1 cellular context compared by ENCODE assay signal in genomic region chr20:44393608-44394519, GRCh38.
TF ChIP-seq lines count a peak whose summit lies in the region.

No MANE protein-coding gene starts in this region.

TF ChIP-seq in HepG2, 621 proteins besides CTCF, POLR2A, EP300 and RAD21 (continued from another document and continues in another):
- TF ChIP-seq ZNF362 (CRISPR knock-in tag; IDR thresholded peaks at IDR 0.05; ENCODE audit: borderline replicate concordance) = no peak
- TF ChIP-seq ZNF333 (CRISPR knock-in tag; IDR thresholded peaks at IDR 0.05; ENCODE audit: borderline replicate concordance) = no peak; the same call in 1 of the 2 replicates
- TF ChIP-seq NCOR1 (IDR thresholded peaks at IDR 0.05; ENCODE audit: borderline replicate concordance, low read length) = no peak
- TF ChIP-seq KAT2B (IDR thresholded peaks at IDR 0.05; ENCODE audit: borderline replicate concordance, low read depth, low read length) = no peak
- TF ChIP-seq ZBTB38 (CRISPR knock-in tag; IDR thresholded peaks at IDR 0.05) = no peak
- TF ChIP-seq ZNF160 (CRISPR knock-in tag; IDR thresholded peaks at IDR 0.05) = no peak
- no peak for TF ChIP-seq ZFP1 (CRISPR knock-in tag; IDR thresholded peaks at IDR 0.05)
- no peak for TF ChIP-seq HOXD1 (CRISPR knock-in tag; IDR thresholded peaks at IDR 0.05)
- no peak for TF ChIP-seq CBX2 (IDR thresholded peaks at IDR 0.05; ENCODE audit: low read depth, low read length)
- no peak; the same call in 1 of the 2 replicates for TF ChIP-seq CBX2 (CRISPR knock-in tag; IDR thresholded peaks at IDR 0.05; ENCODE audit: low read depth)
- no peak for TF ChIP-seq TOE1 (CRISPR knock-in tag; IDR thresholded peaks at IDR 0.05)
- no peak for TF ChIP-seq GABPB1 (CRISPR knock-in tag; IDR thresholded peaks at IDR 0.05)
- no peak for TF ChIP-seq PHF8 (CRISPR knock-in tag; IDR thresholded peaks at IDR 0.05)
- no peak for TF ChIP-seq GPN1 (CRISPR knock-in tag; IDR thresholded peaks at IDR 0.05; ENCODE audit: borderline replicate concordance)
- no peak for TF ChIP-seq SMAD3 (CRISPR knock-in tag; IDR thresholded peaks at IDR 0.05)
- TF ChIP-seq HMGXB4 (CRISPR knock-in tag; IDR thresholded peaks at IDR 0.05; ENCODE audit: borderline replicate concordance in 1 of 2, low read depth in 1 of 2) = 0 out of 4 replicates have a peak, but pooled peaks of 1 of the 2 experiments have one; percentile 9
- TF ChIP-seq MXI1 (IDR thresholded peaks at IDR 0.05; ENCODE audit: borderline replicate concordance, low read depth, low read length) = no peak
- TF ChIP-seq ZKSCAN8 (CRISPR knock-in tag; IDR thresholded peaks at IDR 0.05; ENCODE audit: borderline replicate concordance) = no peak
- TF ChIP-seq ZNF205 (CRISPR knock-in tag; IDR thresholded peaks at IDR 0.05) = no peak
- no peak for TF ChIP-seq SOX5 (CRISPR knock-in tag; IDR thresholded peaks at IDR 0.05; ENCODE audit: borderline replicate concordance)
- TF ChIP-seq NCOA2 (CRISPR knock-in tag; IDR thresholded peaks at IDR 0.05) = no peak
- no peak for TF ChIP-seq HMG20A (CRISPR knock-in tag; IDR thresholded peaks at IDR 0.05; ENCODE audit: borderline replicate concordance)
- no peak for TF ChIP-seq KDM3A (CRISPR knock-in tag; IDR thresholded peaks at IDR 0.05; ENCODE audit: low read depth)
- no peak for TF ChIP-seq ZNF557 (CRISPR knock-in tag; IDR thresholded peaks at IDR 0.05)
- no peak for TF ChIP-seq HNRNPUL1 (IDR thresholded peaks at IDR 0.05; ENCODE audit: low read depth, low read length)
- 0 out of 2 replicates have a peak, but pooled peaks have one; percentile 52 for TF ChIP-seq TAF1 (CRISPR knock-in tag; IDR thresholded peaks at IDR 0.05)
- TF ChIP-seq HIVEP1 (CRISPR knock-in tag; IDR thresholded peaks at IDR 0.05) = no peak
- TF ChIP-seq ZNF766 (CRISPR knock-in tag; IDR thresholded peaks at IDR 0.05; ENCODE audit: borderline replicate concordance) = no peak
- no peak for TF ChIP-seq PRDM15 (CRISPR knock-in tag; IDR thresholded peaks at IDR 0.05)
- no peak for TF ChIP-seq SNAPC2 (CRISPR knock-in tag; IDR thresholded peaks at IDR 0.05)
- TF ChIP-seq ZNF569 (CRISPR knock-in tag; IDR thresholded peaks at IDR 0.05; ENCODE audit: borderline replicate concordance) = no peak; the same call in 1 of the 2 replicates
- TF ChIP-seq ZNF75D (CRISPR knock-in tag; IDR thresholded peaks at IDR 0.05; ENCODE audit: borderline replicate concordance) = no peak
- TF ChIP-seq ZNF740 (CRISPR knock-in tag; IDR thresholded peaks at IDR 0.05) = no peak
- TF ChIP-seq ZNF17 (CRISPR knock-in tag; IDR thresholded peaks at IDR 0.05) = no peak
- TF ChIP-seq HIC2 (CRISPR knock-in tag; IDR thresholded peaks at IDR 0.05; ENCODE audit: low read depth) = no peak
- TF ChIP-seq SALL1 (CRISPR knock-in tag; IDR thresholded peaks at IDR 0.05) = no peak
- TF ChIP-seq ZBTB42 (CRISPR knock-in tag; IDR thresholded peaks at IDR 0.05) = 0 out of 2 replicates have a peak, but pooled peaks have one; percentile 7
- 0 out of 2 replicates have a peak, but pooled peaks have one; percentile 51 for TF ChIP-seq ZNF570 (CRISPR knock-in tag; IDR thresholded peaks at IDR 0.05; ENCODE audit: borderline replicate concordance)
- no peak; the same call in 1 of the 2 replicates for TF ChIP-seq ZNF20 (CRISPR knock-in tag; IDR thresholded peaks at IDR 0.05)
- TF ChIP-seq HOXA7 (CRISPR knock-in tag; IDR thresholded peaks at IDR 0.05) = no peak
- TF ChIP-seq YEATS4 (CRISPR knock-in tag; IDR thresholded peaks at IDR 0.05; ENCODE audit: borderline replicate concordance) = peak; percentile 76; the same call in 1 of the 2 replicates
- no peak for TF ChIP-seq YY1 (IDR thresholded peaks at IDR 0.05; ENCODE audit: insufficient read depth, insufficient replicate concordance, low read depth, low read length)
- 0 out of 2 replicates have a peak, but pooled peaks have one; percentile 27 for TF ChIP-seq ZNF761 (CRISPR knock-in tag; conservative IDR thresholded peaks at IDR 0.05)
- no peak; the same call in 1 of the 2 replicates for TF ChIP-seq ISL2 (CRISPR knock-in tag; IDR thresholded peaks at IDR 0.05)
- TF ChIP-seq SRY (CRISPR knock-in tag; IDR thresholded peaks at IDR 0.05) = no peak; the same call in none of the 2 replicates
- TF ChIP-seq CCAR2 (optimal IDR thresholded peaks at IDR 0.05; ENCODE audit: low read depth, low read length) = no peak
- no peak for TF ChIP-seq HINFP (CRISPR knock-in tag; IDR thresholded peaks at IDR 0.05; ENCODE audit: low read depth)
- TF ChIP-seq PRMT3 (CRISPR knock-in tag; IDR thresholded peaks at IDR 0.05; ENCODE audit: borderline replicate concordance, low read depth) = no peak
- TF ChIP-seq NR2C2 (CRISPR knock-in tag; IDR thresholded peaks at IDR 0.05; ENCODE audit: borderline replicate concordance) = 0 out of 2 replicates have a peak, but pooled peaks have one; percentile 5
- TF ChIP-seq RFX5 (IDR thresholded peaks at IDR 0.05; ENCODE audit: low read depth, low read length) = no peak
- no peak; the same call in 1 of the 2 replicates for TF ChIP-seq MLX (CRISPR knock-in tag; IDR thresholded peaks at IDR 0.05)
- no peak for TF ChIP-seq GATAD1 (CRISPR knock-in tag; IDR thresholded peaks at IDR 0.05)
- no peak for TF ChIP-seq HHEX (CRISPR knock-in tag; IDR thresholded peaks at IDR 0.05)
- TF ChIP-seq NR1H2 (CRISPR knock-in tag; IDR thresholded peaks at IDR 0.05; ENCODE audit: borderline replicate concordance, low read depth) = no peak
- peak; percentile 12; the same call in 1 of the 2 replicates for TF ChIP-seq FOXO4 (CRISPR knock-in tag; conservative IDR thresholded peaks at IDR 0.05)
- no peak for TF ChIP-seq SUZ12 (IDR thresholded peaks at IDR 0.05; ENCODE audit: low read depth, low read length)
- no peak for TF ChIP-seq TERF1 (CRISPR knock-in tag; IDR thresholded peaks at IDR 0.05)
- TF ChIP-seq TBX3 (IDR thresholded peaks at IDR 0.05; ENCODE audit: borderline replicate concordance) = no peak
- TF ChIP-seq ZC3H4 (CRISPR knock-in tag; IDR thresholded peaks at IDR 0.05; ENCODE audit: borderline replicate concordance) = no peak
- TF ChIP-seq ZNF639 (CRISPR knock-in tag; conservative IDR thresholded peaks at IDR 0.05) = 0 out of 2 replicates have a peak, but pooled peaks have one; percentile 10
